In the genomic region with DNA sequence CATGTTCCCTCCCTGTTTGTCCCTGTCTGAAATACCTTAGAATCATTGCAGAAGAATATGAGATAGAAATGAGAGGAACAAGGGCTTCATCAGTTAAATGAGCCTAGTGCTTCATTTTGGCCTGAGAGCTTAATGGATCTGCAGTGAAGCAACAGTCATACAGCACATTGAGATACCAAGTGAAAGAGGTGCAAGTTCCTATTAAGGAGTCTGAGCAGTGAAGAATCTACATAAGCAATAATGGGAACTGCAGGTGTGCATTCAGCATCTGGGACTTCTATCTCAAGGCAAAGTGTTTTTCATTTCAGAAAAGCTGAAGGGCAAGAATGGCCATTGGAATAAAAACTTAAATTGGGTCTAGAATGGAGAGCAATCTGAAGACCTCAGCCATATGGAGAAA, we compare ENCODE assay signal across 18 cellular contexts.
"Had no signal": no experiment of that assay in that cellular context is flagged by ENCODE, and none has a peak within 500 bp of the region (broad histone marks: within the 10 kb centered on the region; RNA-seq: fewer than 3 reads in every experiment).

No MANE protein-coding gene starts in this region.

- H3K36me3 ChIP-seq: brain microvascular endothelial cell, esophagus squamous epithelium, left ventricle myocardium inferior, pancreas, stomach, thoracic aorta, upper lobe of right lung had no signal

- H3K4me1 ChIP-seq: esophagus squamous epithelium, left ventricle myocardium inferior, pancreas, stomach, upper lobe of right lung had no signal

- H3K27me3 ChIP-seq: brain microvascular endothelial cell, esophagus squamous epithelium, pancreas, stomach, upper lobe of right lung had no signal

- ATAC-seq: mucosa of descending colon; naive thymus-derived CD4-positive, alpha-beta T cell; pancreas; sciatic nerve; upper lobe of right lung had no signal

- DNase-seq: activated CD4-positive, alpha-beta T cell treated with anti-CD3 and anti-CD28 coated beads, Interleukin-2, amount 10 ng/mL, durations not matched to agents 7 days and 5 days; activated gamma-delta T cell treated with Interleukin-2 at 50 U/mL for 16 hours; activated naive CD8-positive, alpha-beta T cell treated with anti-CD3 and anti-CD28 coated beads, Interleukin-2, amount 10 ng/mL, durations not matched to agents 7 days and 5 days; anterior cingulate cortex; brain microvascular endothelial cell; cortex of kidney; effector CD4-positive, alpha-beta T cell; esophagus squamous epithelium; hippocampal formation; kidney; left ventricle myocardium inferior; mucosa of descending colon; naive thymus-derived CD4-positive, alpha-beta T cell; pancreas; stomach; upper lobe of right lung had no signal

- H3K27ac ChIP-seq: brain microvascular endothelial cell, esophagus squamous epithelium, left ventricle myocardium inferior, pancreas, stomach, thoracic aorta, upper lobe of right lung had no signal

- H3K9me3 ChIP-seq: esophagus squamous epithelium, mucosa of descending colon, pancreas, thoracic aorta, upper lobe of right lung had no signal

- H3K4me3 ChIP-seq: esophagus squamous epithelium, left ventricle myocardium inferior, mucosa of descending colon, pancreas, stomach, thoracic aorta, upper lobe of right lung had no signal
